ENCODE assay signal across 8 cellular contexts in genomic region chr16:785563-786535, GRCh38. TPM values are rescaled to one million over a fixed set of nuclear protein-coding genes. Genes with fewer than 3 reads are reported as not detected.
DNase-seq lines count a peak whose midpoint lies in the region; ATAC-seq and TF ChIP-seq lines count a peak whose summit lies in the region.
"Had no signal": no experiment of that assay in that cellular context is flagged by ENCODE, and none has a peak within 500 bp of the region (broad histone marks: within the 10 kb centered on the region; RNA-seq: fewer than 3 reads in every experiment).

No MANE protein-coding gene starts in this region.

- no peak overlapping the region for H3K27ac ChIP-seq in Panc1 (ENCODE audit: low read length)
- H3K27ac ChIP-seq in foreskin keratinocyte, result no peak overlapping the region
- H3K27ac ChIP-seq in tibial nerve, result no peak overlapping the region

- 59 to 77% methylated on average over 33 to 49 of the region's 58 CpGs for WGBS in tibial nerve, 2 donors

- CTCF ChIA-PET in Panc1 (lab: Charles Lee), result interaction anchor here (0.5 to 1.4 kb wide), 7 partner anchors 40 to 76 kb away, joined by 3 to 7 read pairs (median 4); partner anchors contain the start of genes CIAO3 and METRN

- BruUV-seq in Panc1 (replicated peaks; lab: Mats Ljungman, UMichigan), result no TSS peak

- no peaks in the 10 kb centered on the region for H3K27me3 ChIP-seq in Panc1 (ENCODE audit: control insufficient read depth, insufficient read depth, low read length)
- H3K27me3 ChIP-seq in foreskin keratinocyte, result peaks cover 26% of the 10 kb centered on the region
- peaks cover 0 to 23% of the 10 kb centered on the region in 2 donors for H3K27me3 ChIP-seq in tibial nerve

- H3K36me3 ChIP-seq in Panc1 (ENCODE audit: control insufficient read depth, insufficient read depth, low read length) (peaks cover 2% of the 10 kb centered on the region; the same call in 1 of the 2 replicates), tibial nerve (peaks cover 0 to 34% (median 0%) of the 10 kb centered on the region in 3 donors)

- H3K4me1 Mint-ChIP-seq in osteocyte (ENCODE audit: unreplicated experiment), result peaks cover 2% of the 10 kb centered on the region

- in situ Hi-C loops in GM13976 (cut with MboI; ENCODE audit: low sequenced_read_pairs, unreplicated experiment), result no loop called here
- in situ Hi-C loops in Panc1 (cut with HindIII; ENCODE audit: low pct_unique_long_range_greater_than_20kb, low sequenced_read_pairs), result no loop called here

- no peaks in the 10 kb centered on the region for H3K9me3 Mint-ChIP-seq in osteocyte (ENCODE audit: unreplicated experiment)

- POLR2A ChIA-PET in Panc1 (lab: Charles Lee), result no interaction called here

- peak overlapping the region; percentile 57 for H3K4me3 Mint-ChIP-seq in osteocyte (ENCODE audit: unreplicated experiment)

- H3K9me3 ChIP-seq in Panc1 (ENCODE audit: control insufficient read depth, insufficient read depth, low read depth, low read length) (no peaks in the 10 kb centered on the region), tibial nerve (no peaks in the 10 kb centered on the region)

- H3K27ac Mint-ChIP-seq in osteocyte (ENCODE audit: unreplicated experiment), result no peak overlapping the region

- peak; percentile 90 for TF ChIP-seq CTCF in GM13976 (IDR thresholded peaks at IDR 0.05; ENCODE audit: borderline replicate concordance, control extremely low read depth, extremely low read depth, insufficient read depth, missing control alignments)
- peak; percentile 96 for TF ChIP-seq CTCF in Panc1 (IDR thresholded peaks at IDR 0.05)
- peak; percentile 93 for TF ChIP-seq CTCF in foreskin keratinocyte (conservative IDR thresholded peaks at IDR 0.05)
- peak; percentile 69 for TF ChIP-seq CTCF in osteocyte (IDR thresholded peaks at IDR 0.05)
- TF ChIP-seq CTCF in tibial nerve (IDR thresholded peaks at IDR 0.05), result peak; percentile 45 to 80 (median 69)

- no peak overlapping the region for H3K4me3 ChIP-seq in Panc1 (ENCODE audit: low read depth in 2 of 2, low read length in 2 of 2)
- no peak overlapping the region for H3K4me3 ChIP-seq in tibial nerve

- peaks cover 4% of the 10 kb centered on the region for H3K4me1 ChIP-seq in Panc1 (ENCODE audit: control insufficient read depth, insufficient read depth, low read length)
- no peaks in the 10 kb centered on the region for H3K4me1 ChIP-seq in foreskin keratinocyte
- H3K4me1 ChIP-seq in tibial nerve, result peaks cover 0 to 44% (median 13%) of the 10 kb centered on the region in 4 donors

- peak; percentile 84 for DNase-seq in GM13976 (ENCODE audit: low spot score)
- no peak for DNase-seq in Panc1 (ENCODE audit: low read depth, low spot score)
- DNase-seq in activated effector memory CD4-positive, alpha-beta T cell treated with Interleukin-2 at 50 U/mL for 16 hours, result peak; percentile 56
- DNase-seq in foreskin keratinocyte, result no peak
- peak; percentile 90 for DNase-seq in osteocyte (ENCODE audit: extremely low spot score, unreplicated experiment)
- peak; percentile 32 to 35 for DNase-seq in tibial nerve (ENCODE audit: low spot score in 2 of 2)

- intact Hi-C loops in Panc1 (cut with micrococcal nuclease; ENCODE audit: unreplicated experiment), result loop anchor here (5.0 kb wide), 1 partner anchor 44 kb away; the partner anchor contains the start of gene CIAO3

- no peak for TF ChIP-seq EP300 in tibial nerve (IDR thresholded peaks at IDR 0.05)

- no peaks in the 10 kb centered on the region for H3K27me3 Mint-ChIP-seq in osteocyte (ENCODE audit: unreplicated experiment)

- TF ChIP-seq POLR2A in tibial nerve (IDR thresholded peaks at IDR 0.05), result no peak

- ATAC-seq in Panc1 (peak; percentile 58), foreskin keratinocyte (peak; percentile 21), GM19467 (IDR thresholded peaks at IDR 0.05; ENCODE audit: unreplicated experiment) (no peak)

- no peaks in the 10 kb centered on the region for H3K36me3 Mint-ChIP-seq in osteocyte (ENCODE audit: unreplicated experiment)

RNA-seq across cellular contexts. Expression of gene RPUSD1, which starts 2.3 kb away (rescaled TPM):
- total RNA-seq in Panc1 (2021; ENCODE audit: unreplicated experiment) (61.1 TPM), foreskin keratinocyte (36.7 and 40.3 TPM in 2 replicates), osteocyte (20.8 and 24.3 TPM in 2 replicates), tibial nerve (10 to 100 TPM in 3 of 4 donors, 1 to 10 TPM in 1; 8.5 to 18.3 (median 12.5) TPM)
- polyA plus RNA-seq in Panc1 (2012; ENCODE audit: insufficient read length), result 60.8 TPM
- 41.0 and 45.4 TPM in 2 replicates for polyA plus RNA-seq in foreskin keratinocyte

RNA-seq across cellular contexts. Expression of gene CHTF18, which starts 2.6 kb away (rescaled TPM):
- total RNA-seq in Panc1 (2021; ENCODE audit: unreplicated experiment) (118 TPM), foreskin keratinocyte (35.6 and 41.4 TPM in 2 replicates), osteocyte (19.3 and 25.4 TPM in 2 replicates), tibial nerve (10 to 100 TPM in 3 of 4 donors, 1 to 10 TPM in 1; 6.1 to 57.5 (median 17.7) TPM)
- polyA plus RNA-seq in Panc1 (2012; ENCODE audit: insufficient read length), result 60.2 TPM
- 42.3 and 47.2 TPM in 2 replicates for polyA plus RNA-seq in foreskin keratinocyte

RNA-seq across cellular contexts. Expression of gene GNG13, which starts 14.7 kb away (rescaled TPM):
- total RNA-seq in Panc1 (2021; ENCODE audit: unreplicated experiment), result 0.23 TPM
- polyA plus RNA-seq in Panc1 (2012; ENCODE audit: insufficient read length), result 0.92 TPM
- total RNA-seq in foreskin keratinocyte, result not detected in 2 replicates
- not detected in 2 replicates for polyA plus RNA-seq in foreskin keratinocyte
- not detected in 2 replicates for total RNA-seq in osteocyte
- total RNA-seq in tibial nerve, result not detected
- total RNA-seq: glomerular endothelial cell had no signal

RNA-seq across cellular contexts. Expression of gene MSLN, which starts 25.3 kb away (rescaled TPM):
- 1.1 TPM for total RNA-seq in Panc1 (2021; ENCODE audit: unreplicated experiment)
- 1.0 TPM for polyA plus RNA-seq in Panc1 (2012; ENCODE audit: insufficient read length)
- total RNA-seq in foreskin keratinocyte, result 21.3 and 72.9 TPM in 2 replicates
- polyA plus RNA-seq in foreskin keratinocyte, result 27.7 and 91.0 TPM in 2 replicates
- 0.19 and 0.21 TPM in 2 replicates for total RNA-seq in osteocyte
- 1 to 10 TPM in 1 of 4 donors, not detected in 3; 1.5 TPM for total RNA-seq in tibial nerve

RNA-seq across cellular contexts. Expression of gene CIAO3, which starts 45.1 kb away (rescaled TPM):
- total RNA-seq in Panc1 (2021; ENCODE audit: unreplicated experiment), result 34.0 TPM
- 34.4 TPM for polyA plus RNA-seq in Panc1 (2012; ENCODE audit: insufficient read length)
- total RNA-seq in foreskin keratinocyte, result 34.2 and 34.3 TPM in 2 replicates
- 34.7 and 34.8 TPM in 2 replicates for polyA plus RNA-seq in foreskin keratinocyte
- 31.4 and 31.5 TPM in 2 replicates for total RNA-seq in osteocyte
- total RNA-seq in tibial nerve, result 10 to 100 TPM; 39.8 to 53.2 (median 45.6) TPM

Comparison
In these comparisons a context has a peak if more than half of its experiments do, and no peak if none do; other contexts are left out.
1. DNase-seq: peak in GM13976 (single experiment), activated effector memory CD4-positive, alpha-beta T cell treated with Interleukin-2 at 50 U/mL for 16 hours (single experiment), osteocyte (single experiment) and tibial nerve (2 of 2); none in Panc1 (single experiment) and foreskin keratinocyte (0 of 2).
2. Peak in every context shown above with its lines, with median percentiles within 50 percentile points of each other: CTCF ChIP-seq.